Comparison of ENCODE assay signal across 1 cellular context in the genomic region with DNA sequence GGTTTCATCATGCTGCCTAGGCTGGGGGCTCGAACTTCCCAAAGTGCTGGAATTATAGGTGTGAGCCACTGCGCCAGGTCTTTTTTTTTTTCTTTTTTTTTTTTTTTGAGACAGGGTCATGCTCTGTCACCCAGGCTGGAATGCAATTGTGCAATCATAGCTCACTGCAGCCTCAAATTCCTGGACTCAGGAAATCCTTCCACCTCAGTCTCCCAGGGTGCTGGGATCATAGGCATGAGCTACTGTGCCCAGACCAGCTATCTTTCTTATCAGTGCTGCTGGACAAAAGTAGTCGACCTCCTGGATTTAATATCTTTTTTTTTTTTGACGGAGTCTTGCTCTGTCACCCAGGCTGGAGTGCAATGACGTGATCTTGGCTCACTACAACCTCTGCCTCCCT.
TF ChIP-seq lines count a peak whose summit lies in the region.

No MANE protein-coding gene starts in this region.

TF ChIP-seq in GM23338, 12 proteins besides CTCF, POLR2A, EP300 and RAD21 (continued from another document):
- TF ChIP-seq, protein P1, sequence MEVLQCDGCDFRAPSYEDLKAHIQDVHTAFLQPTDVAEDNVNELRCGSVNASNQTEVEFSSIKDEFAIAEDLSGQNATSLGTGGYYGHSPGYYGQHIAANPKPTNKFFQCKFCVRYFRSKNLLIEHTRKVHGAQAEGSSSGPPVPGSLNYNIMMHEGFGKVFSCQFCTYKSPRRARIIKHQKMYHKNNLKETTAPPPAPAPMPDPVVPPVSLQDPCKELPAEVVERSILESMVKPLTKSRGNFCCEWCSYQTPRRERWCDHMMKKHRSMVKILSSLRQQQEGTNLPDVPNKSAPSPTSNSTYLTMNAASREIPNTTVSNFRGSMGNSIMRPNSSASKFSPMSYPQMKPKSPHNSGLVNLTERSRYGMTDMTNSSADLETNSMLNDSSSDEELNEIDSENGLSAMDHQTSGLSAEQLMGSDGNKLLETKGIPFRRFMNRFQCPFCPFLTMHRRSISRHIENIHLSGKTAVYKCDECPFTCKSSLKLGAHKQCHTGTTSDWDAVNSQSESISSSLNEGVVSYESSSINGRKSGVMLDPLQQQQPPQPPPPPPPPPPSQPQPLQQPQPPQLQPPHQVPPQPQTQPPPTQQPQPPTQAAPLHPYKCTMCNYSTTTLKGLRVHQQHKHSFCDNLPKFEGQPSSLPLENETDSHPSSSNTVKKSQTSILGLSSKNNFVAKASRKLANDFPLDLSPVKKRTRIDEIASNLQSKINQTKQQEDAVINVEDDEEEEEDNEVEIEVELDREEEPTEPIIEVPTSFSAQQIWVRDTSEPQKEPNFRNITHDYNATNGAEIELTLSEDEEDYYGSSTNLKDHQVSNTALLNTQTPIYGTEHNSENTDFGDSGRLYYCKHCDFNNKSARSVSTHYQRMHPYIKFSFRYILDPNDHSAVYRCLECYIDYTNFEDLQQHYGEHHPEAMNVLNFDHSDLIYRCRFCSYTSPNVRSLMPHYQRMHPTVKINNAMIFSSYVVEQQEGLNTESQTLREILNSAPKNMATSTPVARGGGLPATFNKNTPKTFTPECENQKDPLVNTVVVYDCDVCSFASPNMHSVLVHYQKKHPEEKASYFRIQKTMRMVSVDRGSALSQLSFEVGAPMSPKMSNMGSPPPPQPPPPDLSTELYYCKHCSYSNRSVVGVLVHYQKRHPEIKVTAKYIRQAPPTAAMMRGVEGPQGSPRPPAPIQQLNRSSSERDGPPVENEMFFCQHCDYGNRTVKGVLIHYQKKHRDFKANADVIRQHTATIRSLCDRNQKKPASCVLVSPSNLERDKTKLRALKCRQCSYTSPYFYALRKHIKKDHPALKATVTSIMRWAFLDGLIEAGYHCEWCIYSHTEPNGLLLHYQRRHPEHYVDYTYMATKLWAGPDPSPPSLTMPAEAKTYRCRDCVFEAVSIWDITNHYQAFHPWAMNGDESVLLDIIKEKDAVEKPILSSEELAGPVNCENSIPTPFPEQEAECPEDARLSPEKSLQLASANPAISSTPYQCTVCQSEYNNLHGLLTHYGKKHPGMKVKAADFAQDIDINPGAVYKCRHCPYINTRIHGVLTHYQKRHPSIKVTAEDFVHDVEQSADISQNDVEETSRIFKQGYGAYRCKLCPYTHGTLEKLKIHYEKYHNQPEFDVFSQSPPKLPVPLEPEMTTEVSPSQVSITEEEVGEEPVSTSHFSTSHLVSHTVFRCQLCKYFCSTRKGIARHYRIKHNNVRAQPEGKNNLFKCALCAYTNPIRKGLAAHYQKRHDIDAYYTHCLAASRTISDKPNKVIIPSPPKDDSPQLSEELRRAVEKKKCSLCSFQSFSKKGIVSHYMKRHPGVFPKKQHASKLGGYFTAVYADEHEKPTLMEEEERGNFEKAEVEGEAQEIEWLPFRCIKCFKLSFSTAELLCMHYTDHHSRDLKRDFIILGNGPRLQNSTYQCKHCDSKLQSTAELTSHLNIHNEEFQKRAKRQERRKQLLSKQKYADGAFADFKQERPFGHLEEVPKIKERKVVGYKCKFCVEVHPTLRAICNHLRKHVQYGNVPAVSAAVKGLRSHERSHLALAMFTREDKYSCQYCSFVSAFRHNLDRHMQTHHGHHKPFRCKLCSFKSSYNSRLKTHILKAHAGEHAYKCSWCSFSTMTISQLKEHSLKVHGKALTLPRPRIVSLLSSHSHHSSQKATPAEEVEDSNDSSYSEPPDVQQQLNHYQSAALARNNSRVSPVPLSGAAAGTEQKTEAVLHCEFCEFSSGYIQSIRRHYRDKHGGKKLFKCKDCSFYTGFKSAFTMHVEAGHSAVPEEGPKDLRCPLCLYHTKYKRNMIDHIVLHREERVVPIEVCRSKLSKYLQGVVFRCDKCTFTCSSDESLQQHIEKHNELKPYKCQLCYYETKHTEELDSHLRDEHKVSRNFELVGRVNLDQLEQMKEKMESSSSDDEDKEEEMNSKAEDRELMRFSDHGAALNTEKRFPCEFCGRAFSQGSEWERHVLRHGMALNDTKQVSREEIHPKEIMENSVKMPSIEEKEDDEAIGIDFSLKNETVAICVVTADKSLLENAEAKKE (CRISPR knock-in tag; IDR thresholded peaks at IDR 0.05), result no peak
- no peak for TF ChIP-seq NANOG (IDR thresholded peaks at IDR 0.05; ENCODE audit: borderline replicate concordance)
